In genomic region chr1:89607156-89607555, GRCh38 we compare ENCODE assay signal across 11 cellular contexts. TPM values are rescaled to one million over a fixed set of nuclear protein-coding genes. Genes with fewer than 3 reads are reported as not detected.
A peak's percentile ranks its signal among the peaks of the same experiment; 100 is the strongest.
DNase-seq lines count a peak whose midpoint lies in the region; ATAC-seq and TF ChIP-seq lines count a peak whose summit lies in the region.
"Had no signal": no experiment of that assay in that cellular context is flagged by ENCODE, and none has a peak within 500 bp of the region (broad histone marks: within the 10 kb centered on the region; RNA-seq: fewer than 3 reads in every experiment).

No MANE protein-coding gene starts in this region.

- H3K4me3 ChIP-seq in skin epidermis = no peak overlapping the region
- H3K4me3 ChIP-seq: suprapubic skin had no signal

- CTCF ChIA-PET in activated naive CD4-positive, alpha-beta T cell treated with anti-CD3 and anti-CD28 coated beads, Interleukin-2, amount 10 ng/mL, durations not matched to agents 7 days and 5 days (lab: Charles Lee) = interaction anchor here (1.2 to 3.3 kb wide), 5 partner anchors 8 to 156 kb away, joined by 3 to 11 read pairs (median 4); no protein-coding TSS in a partner anchor

- peak overlapping the region; percentile 100 for H3K27ac Mint-ChIP-seq in activated naive CD4-positive, alpha-beta T cell treated with anti-CD3 and anti-CD28 coated beads, Interleukin-2, amount 10 ng/mL, durations not matched to agents 7 days and 5 days
- H3K27ac Mint-ChIP-seq in progenitor cell of endocrine pancreas = no peak overlapping the region

- H3K9me3 Mint-ChIP-seq in activated naive CD4-positive, alpha-beta T cell treated with anti-CD3 and anti-CD28 coated beads, Interleukin-2, amount 10 ng/mL, durations not matched to agents 7 days and 5 days = no peaks in the 10 kb centered on the region
- H3K9me3 Mint-ChIP-seq in progenitor cell of endocrine pancreas (ENCODE audit: low read depth) = no peaks in the 10 kb centered on the region

- peak overlapping the region in 14 of 21 experiments; percentile 11 to 93 (median 46) for H3K27ac ChIP-seq in skin epidermis

- H3K4me1 Mint-ChIP-seq in activated naive CD4-positive, alpha-beta T cell treated with anti-CD3 and anti-CD28 coated beads, Interleukin-2, amount 10 ng/mL, durations not matched to agents 7 days and 5 days = peaks cover 95% of the 10 kb centered on the region
- H3K4me1 Mint-ChIP-seq in progenitor cell of endocrine pancreas (ENCODE audit: low read depth) = no peaks in the 10 kb centered on the region

- H3K27me3 Mint-ChIP-seq in activated naive CD4-positive, alpha-beta T cell treated with anti-CD3 and anti-CD28 coated beads, Interleukin-2, amount 10 ng/mL, durations not matched to agents 7 days and 5 days = peaks cover 9% of the 10 kb centered on the region
- no peaks in the 10 kb centered on the region for H3K27me3 Mint-ChIP-seq in progenitor cell of endocrine pancreas

- peak; percentile 14 to 15 for ATAC-seq in activated CD4-positive, CD25-positive, alpha-beta regulatory T cell treated with anti-CD3 and anti-CD28 coated beads, Interleukin-2, amount 50 U/mL, for 24 hours
- no peak for ATAC-seq in HG03025 (IDR thresholded peaks at IDR 0.05; ENCODE audit: low FRiP score, unreplicated experiment)
- ATAC-seq: esophagus mucosa, sciatic nerve had no signal

- H3K36me3 Mint-ChIP-seq in activated naive CD4-positive, alpha-beta T cell treated with anti-CD3 and anti-CD28 coated beads, Interleukin-2, amount 10 ng/mL, durations not matched to agents 7 days and 5 days = peaks cover 21% of the 10 kb centered on the region
- no peaks in the 10 kb centered on the region for H3K36me3 Mint-ChIP-seq in progenitor cell of endocrine pancreas (ENCODE audit: insufficient read depth)

- TF ChIP-seq CTCF in progenitor cell of endocrine pancreas (IDR thresholded peaks at IDR 0.05; ENCODE audit: unreplicated experiment) = no peak

- DNase-seq in activated CD4-positive, CD25-positive, alpha-beta regulatory T cell treated with anti-CD3 and anti-CD28 coated beads, Interleukin-2, amount 50 U/mL, for 72 hours = no peak
- peak; percentile 46 for DNase-seq in activated CD4-positive, alpha-beta T cell treated with anti-CD3 and anti-CD28 coated beads for 48 hours
- peak; percentile 75 for DNase-seq in activated naive CD4-positive, alpha-beta T cell treated with anti-CD3 and anti-CD28 coated beads, Interleukin-2, amount 10 ng/mL, durations not matched to agents 7 days and 5 days
- DNase-seq in germinal center (ENCODE audit: low spot score) = no peak
- no peak for DNase-seq in progenitor cell of endocrine pancreas (ENCODE audit: low spot score, unreplicated experiment)

- H3K4me3 Mint-ChIP-seq in activated naive CD4-positive, alpha-beta T cell treated with anti-CD3 and anti-CD28 coated beads, Interleukin-2, amount 10 ng/mL, durations not matched to agents 7 days and 5 days = peak overlapping the region; percentile 22
- no peak overlapping the region for H3K4me3 Mint-ChIP-seq in progenitor cell of endocrine pancreas (ENCODE audit: low read depth)

RNA-seq across cellular contexts. Expression of gene LRRC8C, which starts 25.8 kb away (rescaled TPM):
- 3.2 and 3.3 TPM in 2 replicates for total RNA-seq in progenitor cell of endocrine pancreas

Comparison
In these comparisons a context has a peak if more than half of its experiments do, and no peak if none do; other contexts are left out.
1. DNase-seq: peak in activated CD4-positive, alpha-beta T cell treated with anti-CD3 and anti-CD28 coated beads for 48 hours (single experiment) and activated naive CD4-positive, alpha-beta T cell treated with anti-CD3 and anti-CD28 coated beads, Interleukin-2, amount 10 ng/mL, durations not matched to agents 7 days and 5 days (single experiment); none in activated CD4-positive, CD25-positive, alpha-beta regulatory T cell treated with anti-CD3 and anti-CD28 coated beads, Interleukin-2, amount 50 U/mL, for 72 hours (single experiment), germinal center (single experiment) and progenitor cell of endocrine pancreas (single experiment).